In the genomic region with DNA sequence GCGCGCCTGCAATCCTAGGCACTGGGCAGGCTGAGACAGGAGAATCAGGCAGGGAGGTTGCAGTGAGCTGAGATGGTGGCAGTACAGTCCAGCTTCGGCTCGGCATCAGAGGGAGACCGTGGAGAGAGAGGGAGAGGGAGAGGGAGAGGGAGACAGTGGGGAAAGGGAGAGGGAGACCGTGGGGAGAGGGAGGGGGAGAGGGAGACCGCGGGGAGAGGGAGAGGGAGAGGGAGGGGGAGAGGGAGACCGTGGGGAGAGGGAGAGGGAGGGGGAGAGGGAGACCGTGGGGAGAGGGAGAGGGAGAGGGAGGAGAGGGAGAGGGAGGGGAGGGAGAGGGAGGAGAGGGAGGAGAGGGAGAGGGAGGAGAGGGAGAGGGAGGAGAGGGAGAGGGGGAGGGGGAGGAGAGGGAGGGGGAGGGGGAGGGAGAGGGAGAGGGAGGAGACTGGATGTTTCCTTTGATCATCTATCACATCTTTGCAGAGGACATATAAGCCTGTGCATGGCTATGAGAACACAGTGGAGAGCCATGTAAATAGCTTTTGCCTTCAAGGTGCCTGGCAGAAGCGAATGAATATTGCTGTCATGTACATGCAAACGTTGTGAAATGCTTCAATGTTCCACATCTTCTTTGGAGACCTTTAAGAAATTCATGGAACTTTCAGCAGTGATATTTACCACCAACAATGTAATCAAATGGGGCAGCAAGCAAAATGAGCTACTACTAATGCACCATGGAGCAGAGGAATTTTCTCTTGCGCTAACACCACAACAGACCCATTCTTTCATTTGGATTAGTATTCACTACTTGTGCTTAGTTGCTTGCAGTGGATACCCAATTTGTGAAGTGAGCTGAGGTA, we compare ENCODE assay signal across 10 cellular contexts. TPM values are rescaled to one million over a fixed set of nuclear protein-coding genes. Genes with fewer than 3 reads are reported as not detected.
DNase-seq lines count a peak whose midpoint lies in the region; ATAC-seq and TF ChIP-seq lines count a peak whose summit lies in the region.
"Had no signal": no experiment of that assay in that cellular context is flagged by ENCODE, and none has a peak within 500 bp of the region (broad histone marks: within the 10 kb centered on the region; RNA-seq: fewer than 3 reads in every experiment).

No MANE protein-coding gene starts in this region.

- POLR2A ChIA-PET in RWPE1 (lab: Yijun Ruan, JAX; ENCODE audit: low non-redundant PET) = no interaction called here

- CTCF ChIA-PET in RWPE1 (lab: Yijun Ruan, JAX) = interaction anchor here (0.6 to 1.9 kb wide), 5 partner anchors 11 to 317 kb away, joined by 3 to 6 read pairs (median 4); no protein-coding TSS in a partner anchor

- H3K27ac ChIP-seq in RWPE1 = peak overlapping the region; percentile 42
- peak overlapping the region; percentile 91 for H3K27ac ChIP-seq in caudate nucleus (ENCODE audit: low read depth, low read length)
- H3K27ac ChIP-seq in layer of hippocampus (ENCODE audit: low read depth, low read length) = peak overlapping the region; percentile 80
- H3K27ac ChIP-seq in temporal lobe (ENCODE audit: low read depth, low read length) = peak overlapping the region; percentile 72
- H3K27ac ChIP-seq: GM23248, SJSA1 had no signal

- H3K27me3 ChIP-seq in layer of hippocampus (ENCODE audit: control insufficient read depth, insufficient read depth, low read length) = no peaks in the 10 kb centered on the region
- H3K27me3 ChIP-seq: SJSA1 had no signal

- no peak for TF ChIP-seq CTCF in RWPE1 (conservative IDR thresholded peaks at IDR 0.05; ENCODE audit: low read depth)

- ATAC-seq in GM18519 (IDR thresholded peaks at IDR 0.05; ENCODE audit: low FRiP score, unreplicated experiment) = no peak
- ATAC-seq in GM18517 (IDR thresholded peaks at IDR 0.05; ENCODE audit: unreplicated experiment) = no peak

- no peak for DNase-seq in RWPE1 (ENCODE audit: low spot score)
- peak in 26 of 61 donors; percentile 14 to 82 (median 38) for DNase-seq in caudate nucleus (lab: John Stamatoyannopoulos, UW)
- DNase-seq in activated CD4-positive, CD25-positive, alpha-beta regulatory T cell treated with anti-CD3 and anti-CD28 coated beads, Interleukin-2, amount 50 U/mL, for 72 hours = no peak
- DNase-seq: NCI-H2081 treated with DMSO at 0.1 percent for 48 hours had no signal

RNA-seq across cellular contexts. Expression of a gene that starts 44.3 kb away (rescaled TPM):
- not detected for total RNA-seq in temporal lobe
- total RNA-seq: GM23248, SJSA1 had no signal

RNA-seq across cellular contexts. Expression of a gene that starts 46.5 kb away (rescaled TPM):
- total RNA-seq in temporal lobe = not detected

RNA-seq across cellular contexts. Expression of a gene that starts 52.1 kb away (rescaled TPM):
- not detected for total RNA-seq in temporal lobe
- total RNA-seq: GM23248, SJSA1 had no signal

RNA-seq across cellular contexts. Expression of a gene that starts 57.8 kb away (rescaled TPM):
- total RNA-seq in temporal lobe = not detected
- total RNA-seq: GM23248, SJSA1 had no signal
